ENCODE assay signal across 7 cellular contexts in genomic region chr4:61202638-61203495, GRCh38. TPM values are rescaled to one million over a fixed set of nuclear protein-coding genes. Genes with fewer than 3 reads are reported as not detected.
A peak's percentile ranks its signal among the peaks of the same experiment; 100 is the strongest.
DNase-seq lines count a peak whose midpoint lies in the region; ATAC-seq, FAIRE-seq and TF ChIP-seq lines count a peak whose summit lies in the region.

No MANE protein-coding gene starts in this region.

- intact Hi-C loops in kidney (cut with DNase I) = no loop called here
- intact Hi-C loops in tibial artery (cut with DNase I; ENCODE audit: low total_unique reads) = loop anchor here (10.0 kb wide), 2 partner anchors 72 to 172 kb away; no protein-coding TSS in a partner anchor

- CTCF ChIA-PET in activated CD8-positive, alpha-beta T cell treated with anti-CD3 and anti-CD28 coated beads, Interleukin-2, amount 10 ng/mL, durations not matched to agents 7 days and 5 days (lab: Charles Lee) = no interaction called here

- H3K9me3 Mint-ChIP-seq in activated CD8-positive, alpha-beta T cell treated with anti-CD3 and anti-CD28 coated beads, Interleukin-2, amount 10 ng/mL, durations not matched to agents 7 days and 5 days (ENCODE audit: insufficient read depth) = no peaks in the 10 kb centered on the region

- no peak overlapping the region for H3K4me3 Mint-ChIP-seq in activated CD8-positive, alpha-beta T cell treated with anti-CD3 and anti-CD28 coated beads, Interleukin-2, amount 10 ng/mL, durations not matched to agents 7 days and 5 days

- H3K27ac ChIP-seq in kidney (ENCODE audit: low read depth in 2 of 2, low read length in 2 of 2) = no peak overlapping the region
- H3K27ac ChIP-seq in tibial artery = peak overlapping the region; percentile 85 to 86

- H3K4me1 ChIP-seq in kidney (ENCODE audit: control insufficient read depth in 1 of 2, insufficient read depth in 1 of 2, low read depth in 1 of 2, low read length in 2 of 2) = peaks cover 0 to 7% of the 10 kb centered on the region in 2 donors
- peaks cover 0 to 20% (median 3%) of the 10 kb centered on the region in 4 donors for H3K4me1 ChIP-seq in tibial artery

- H3K27me3 ChIP-seq in tibial artery = no peaks in the 10 kb centered on the region

- H3K36me3 ChIP-seq in kidney (ENCODE audit: control insufficient read depth in 1 of 2, insufficient read depth in 2 of 2, low read length in 2 of 2) = no peaks in the 10 kb centered on the region
- no peaks in the 10 kb centered on the region for H3K36me3 ChIP-seq in tibial artery

- H3K4me3 ChIP-seq in kidney (ENCODE audit: low read length in 2 of 2) (peak overlapping the region; percentile 9 to 21), tibial artery (peak overlapping the region; percentile 83 to 89)

- no peak overlapping the region for H3K9ac ChIP-seq in kidney (ENCODE audit: low read length in 2 of 2)

- H3K36me3 Mint-ChIP-seq in activated CD8-positive, alpha-beta T cell treated with anti-CD3 and anti-CD28 coated beads, Interleukin-2, amount 10 ng/mL, durations not matched to agents 7 days and 5 days (ENCODE audit: low read depth) = peaks cover 5% of the 10 kb centered on the region

- no peak overlapping the region for H3K27ac Mint-ChIP-seq in activated CD8-positive, alpha-beta T cell treated with anti-CD3 and anti-CD28 coated beads, Interleukin-2, amount 10 ng/mL, durations not matched to agents 7 days and 5 days

- no peak for FAIRE-seq in kidney (lab: Jason Lieb, UNC)

- peaks cover 2% of the 10 kb centered on the region for H3K4me1 Mint-ChIP-seq in activated CD8-positive, alpha-beta T cell treated with anti-CD3 and anti-CD28 coated beads, Interleukin-2, amount 10 ng/mL, durations not matched to agents 7 days and 5 days (ENCODE audit: low read depth)

- no peak for TF ChIP-seq CTCF in kidney (IDR thresholded peaks at IDR 0.05; ENCODE audit: borderline replicate concordance, extremely low read depth, insufficient read depth)
- TF ChIP-seq CTCF in tibial artery (IDR thresholded peaks at IDR 0.05) = no peak

- POLR2A ChIA-PET in activated CD8-positive, alpha-beta T cell treated with anti-CD3 and anti-CD28 coated beads, Interleukin-2, amount 10 ng/mL, durations not matched to agents 7 days and 5 days (lab: Charles Lee) = no interaction called here

- peaks cover 45% of the 10 kb centered on the region for H3K27me3 Mint-ChIP-seq in activated CD8-positive, alpha-beta T cell treated with anti-CD3 and anti-CD28 coated beads, Interleukin-2, amount 10 ng/mL, durations not matched to agents 7 days and 5 days (ENCODE audit: low read depth)

- DNase-seq in Kasumi-1 (lab: John Stamatoyannopoulos, UW) = peak; percentile 23 to 39
- peak; percentile 59 for DNase-seq in astrocyte of the hippocampus (ENCODE audit: low read depth, low spot score)
- no peak for DNase-seq in kidney
- DNase-seq in tibial artery = no peak
- DNase-seq in activated CD8-positive, alpha-beta T cell treated with anti-CD3 and anti-CD28 coated beads, Interleukin-2, amount 10 ng/mL, durations not matched to agents 7 days and 5 days = no peak
- DNase-seq in putamen (ENCODE audit: low spot score) = no peak

- H3K9me3 ChIP-seq in kidney (ENCODE audit: control insufficient read depth in 1 of 2, low read length in 2 of 2) = no peaks in the 10 kb centered on the region
- H3K9me3 ChIP-seq in tibial artery = no peaks in the 10 kb centered on the region

- no peak for ATAC-seq in activated CD8-positive, alpha-beta T cell treated with anti-CD3 and anti-CD28 coated beads, Interleukin-2, amount 10 ng/mL, durations not matched to agents 7 days and 5 days
- no peak for ATAC-seq in GM21360 (IDR thresholded peaks at IDR 0.05; ENCODE audit: unreplicated experiment)

RNA-seq across cellular contexts. Expression of gene ADGRL3, which starts 2.7 kb away (rescaled TPM):
- 8.9 TPM for total RNA-seq in kidney
- polyA plus RNA-seq in kidney (ENCODE audit: insufficient read depth, low read depth, low replicate concordance) = 1.3 TPM
- not detected for total RNA-seq in activated CD8-positive, alpha-beta T cell treated with anti-CD3 and anti-CD28 coated beads, Interleukin-2, amount 10 ng/mL, durations not matched to agents 7 days and 5 days

Comparison
In these comparisons a context has a peak if more than half of its experiments do, and no peak if none do; other contexts are left out.
1. DNase-seq: peak in Kasumi-1 (2 of 2) and astrocyte of the hippocampus (single experiment); none in kidney (single experiment), tibial artery (0 of 2), activated CD8-positive, alpha-beta T cell treated with anti-CD3 and anti-CD28 coated beads, Interleukin-2, amount 10 ng/mL, durations not matched to agents 7 days and 5 days (single experiment) and putamen (single experiment).
2. H3K27ac ChIP-seq: peak in tibial artery (2 of 2); none in kidney (0 of 2).